Comparison of ENCODE assay signal across 8 cellular contexts in genomic region chr5:22968386-22968785, GRCh38.
"Had no signal": no experiment of that assay in that cellular context is flagged by ENCODE, and none has a peak within 500 bp of the region (broad histone marks: within the 10 kb centered on the region; RNA-seq: fewer than 3 reads in every experiment).

No MANE protein-coding gene starts in this region.

- H3K4me3 ChIP-seq: K562 had no signal

- FAIRE-seq: HepG2, HTR-8/SVneo, K562 had no signal

- H3K9ac ChIP-seq: KMS-11 had no signal

- H3K4me2 ChIP-seq: KMS-11 had no signal

- H3K27ac ChIP-seq: HL-60, KMS-11 had no signal

- DNase-seq: IMR-90, KBM-7, KG1 had no signal
